ENCODE assay signal across 8 cellular contexts in the genomic region with DNA sequence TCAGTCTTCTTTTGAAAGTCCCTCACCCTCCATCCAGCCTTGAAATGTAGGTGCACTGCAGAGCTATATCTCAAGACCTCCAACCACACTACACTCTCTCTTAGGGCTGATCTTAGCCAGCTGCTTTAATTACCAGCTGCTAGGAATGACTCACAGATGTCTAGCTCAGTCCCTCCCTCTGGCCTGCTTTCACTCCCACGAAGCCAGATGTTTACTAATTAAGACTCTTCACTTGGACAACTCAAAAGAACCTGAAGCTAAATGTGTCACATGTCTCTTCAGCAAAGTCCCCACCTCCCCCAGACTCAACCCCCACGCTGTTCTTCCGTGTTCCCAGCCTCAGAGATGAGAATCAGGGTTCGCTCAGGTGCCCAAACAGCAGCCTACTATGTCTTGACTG. TPM values are rescaled to one million over a fixed set of nuclear protein-coding genes. Genes with fewer than 3 reads are reported as not detected.
A peak's percentile ranks its signal among the peaks of the same experiment; 100 is the strongest.
DNase-seq lines count a peak whose midpoint lies in the region; ATAC-seq and TF ChIP-seq lines count a peak whose summit lies in the region.

No MANE protein-coding gene starts in this region.

- H3K9me3 Mint-ChIP-seq in glutamatergic neuron (ENCODE audit: unreplicated experiment): peaks cover 10% of the 10 kb centered on the region

- H3K4me3 Mint-ChIP-seq in T-helper 17 cell: peak overlapping the region; percentile 47
- H3K4me3 Mint-ChIP-seq in glutamatergic neuron (ENCODE audit: unreplicated experiment): peak overlapping the region; percentile 22

- ATAC-seq in T-helper 17 cell (no peak), HG03460 (IDR thresholded peaks at IDR 0.05; ENCODE audit: unreplicated experiment) (no peak), GM19328 (IDR thresholded peaks at IDR 0.05; ENCODE audit: unreplicated experiment) (no peak)

- TF ChIP-seq CTCF in GM10266 (IDR thresholded peaks at IDR 0.05; ENCODE audit: control insufficient read depth, insufficient read depth, low read depth, missing control alignments): no peak
- no peak for TF ChIP-seq CTCF in glutamatergic neuron (IDR thresholded peaks at IDR 0.05; ENCODE audit: partially characterized antibody, unreplicated experiment)

- H3K36me3 Mint-ChIP-seq in T-helper 17 cell (ENCODE audit: low read depth) (peaks cover 13% of the 10 kb centered on the region), glutamatergic neuron (ENCODE audit: unreplicated experiment) (no peaks in the 10 kb centered on the region)

- no peaks in the 10 kb centered on the region for H3K27me3 Mint-ChIP-seq in T-helper 17 cell
- peaks cover 4% of the 10 kb centered on the region for H3K27me3 Mint-ChIP-seq in glutamatergic neuron (ENCODE audit: unreplicated experiment)

- peak; percentile 69 for DNase-seq in A172 (ENCODE audit: low spot score)
- peak; percentile 62 for DNase-seq in GM10266 (ENCODE audit: extremely low spot score)
- no peak for DNase-seq in T-helper 17 cell
- no peak for DNase-seq in glutamatergic neuron
- DNase-seq in T-helper 9 cell: no peak
- DNase-seq in DMS114 treated with DMSO at 0.1 percent for 48 hours (lab: John Stamatoyannopoulos, UW; ENCODE audit: unreplicated experiment): no peak

- H3K4me1 Mint-ChIP-seq in T-helper 17 cell (peaks cover 40% of the 10 kb centered on the region), glutamatergic neuron (ENCODE audit: low read depth, unreplicated experiment) (peaks cover 7% of the 10 kb centered on the region)

- peak overlapping the region; percentile 85 for H3K27ac Mint-ChIP-seq in T-helper 17 cell
- H3K27ac Mint-ChIP-seq in glutamatergic neuron (ENCODE audit: unreplicated experiment): peak overlapping the region; percentile 45

- no peaks in the 10 kb centered on the region for H3K9me3 ChIP-seq in T-helper 17 cell (ENCODE audit: control insufficient read depth, low read length, poor library complexity, severe bottlenecking)

RNA-seq across cellular contexts. Expression of gene GTF3C1, which starts 2.6 kb away (rescaled TPM):
- total RNA-seq in A172 (2014; rRNA removed; shearing (Covaris generic)): 75.2 and 82.5 TPM in 2 replicates
- total RNA-seq in T-helper 17 cell: 10 to 100 TPM; 55.3 to 55.6 TPM
- 106 TPM for total RNA-seq in glutamatergic neuron (ENCODE audit: unreplicated experiment)

RNA-seq across cellular contexts. Expression of gene KATNIP, which starts 2.8 kb away (rescaled TPM):
- total RNA-seq in A172 (2014; rRNA removed; shearing (Covaris generic)): 8.2 and 24.7 TPM in 2 replicates
- total RNA-seq in T-helper 17 cell: 10 to 100 TPM; 28.6 to 29.7 TPM
- total RNA-seq in glutamatergic neuron (ENCODE audit: unreplicated experiment): 22.9 TPM

Comparison
In these comparisons a context has a peak if more than half of its experiments do, and no peak if none do; other contexts are left out.
1. DNase-seq: peak in A172 (single experiment) and GM10266 (single experiment); none in T-helper 17 cell (0 of 3), glutamatergic neuron (single experiment), T-helper 9 cell (single experiment) and DMS114 treated with DMSO at 0.1 percent for 48 hours (single experiment).